Comparison of ENCODE assay signal across 12 cellular contexts in the genomic region with DNA sequence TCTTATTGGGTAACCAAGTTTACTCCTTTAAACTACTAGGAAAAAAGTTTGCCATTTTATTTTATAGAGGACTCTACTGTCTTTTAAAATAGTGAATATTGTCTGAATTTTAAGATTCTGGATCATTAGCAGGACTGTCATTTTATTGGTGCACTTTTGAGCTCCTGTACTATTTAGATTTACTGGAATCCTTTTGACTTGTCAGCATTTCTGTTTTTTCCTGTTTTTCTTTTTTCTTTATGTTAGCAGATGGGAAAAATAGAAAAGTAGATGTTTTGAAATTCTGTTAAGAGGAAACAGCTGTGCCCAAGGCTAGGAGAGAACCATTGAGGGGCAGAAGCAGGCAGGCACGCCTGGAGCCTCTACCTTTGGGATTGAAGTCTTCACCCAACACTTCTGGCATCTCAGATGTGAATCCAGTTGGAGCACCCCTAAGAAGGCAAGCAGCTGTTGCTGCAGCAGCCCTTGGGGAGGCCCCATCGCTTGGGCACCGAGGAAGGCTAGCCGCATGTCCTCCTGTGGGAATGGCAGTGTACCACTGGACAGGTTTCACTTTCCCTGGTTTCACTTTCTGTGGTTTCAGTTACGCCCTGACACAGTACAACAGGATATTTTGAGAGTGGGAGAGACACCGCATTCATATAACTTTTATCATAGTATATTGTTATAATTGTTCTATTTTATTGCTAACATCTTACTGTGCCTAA. TPM values are rescaled to one million over a fixed set of nuclear protein-coding genes. Genes with fewer than 3 reads are reported as not detected.
DNase-seq lines count a peak whose midpoint lies in the region; ATAC-seq, FAIRE-seq and TF ChIP-seq lines count a peak whose summit lies in the region.
"Had no signal": no experiment of that assay in that cellular context is flagged by ENCODE, and none has a peak within 500 bp of the region (broad histone marks: within the 10 kb centered on the region; RNA-seq: fewer than 3 reads in every experiment).

No MANE protein-coding gene starts in this region.

- H3K27ac Mint-ChIP-seq in stimulated activated naive CD8-positive, alpha-beta T cell treated with anti-CD3 and anti-CD28 coated beads, Interleukin-15, amount 100 ng/mL, for 72 hours = no peak overlapping the region
- no peak overlapping the region for H3K27ac Mint-ChIP-seq in activated CD4-positive, alpha-beta memory T cell treated with anti-CD3 and anti-CD28 coated beads, Interleukin-2, amount 10 ng/mL, durations not matched to agents 7 days and 5 days
- H3K27ac Mint-ChIP-seq: activated CD8-positive, alpha-beta T cell treated with anti-CD3 and anti-CD28 coated beads for 36 hours; nephron had no signal

- TF ChIP-seq CTCF in A549 (IDR thresholded peaks at IDR 0.05) (no peak), esophagus squamous epithelium (IDR thresholded peaks at IDR 0.05) (peak in 1 of 6 experiments; percentile 4)

- TF ChIP-seq RAD21 in A549 (conservative IDR thresholded peaks at IDR 0.05 in 1 of 2, IDR thresholded peaks at IDR 0.05 in 1 of 2) = no peak

- no peak overlapping the region for H3K4me3 Mint-ChIP-seq in stimulated activated naive CD8-positive, alpha-beta T cell treated with anti-CD3 and anti-CD28 coated beads, Interleukin-15, amount 100 ng/mL, for 72 hours
- no peak overlapping the region for H3K4me3 Mint-ChIP-seq in activated CD4-positive, alpha-beta memory T cell treated with anti-CD3 and anti-CD28 coated beads, Interleukin-2, amount 10 ng/mL, durations not matched to agents 7 days and 5 days
- H3K4me3 Mint-ChIP-seq: activated CD8-positive, alpha-beta T cell treated with anti-CD3 and anti-CD28 coated beads for 36 hours; nephron had no signal

- H3K27ac ChIP-seq in A549 (no peak overlapping the region), esophagus squamous epithelium (peak overlapping the region; percentile 42 to 68 (median 50)), muscle layer of duodenum (ENCODE audit: low read length) (peak overlapping the region; percentile 10)
- H3K27ac ChIP-seq: cardiac muscle cell had no signal

- 93% methylated on average over 6 of the region's 6 CpGs for WGBS in A549 (ENCODE audit: missing lambda C conversion rate)
- WGBS in esophagus squamous epithelium, 2 donors = 22 to 41% methylated on average over 5 to 6 of the region's 6 CpGs

- H3K4me1 ChIP-seq in A549 (no peaks in the 10 kb centered on the region), esophagus squamous epithelium (peaks cover 0 to 46% (median 0%) of the 10 kb centered on the region in 3 donors), muscle layer of duodenum (ENCODE audit: control insufficient read depth in 1 of 2, insufficient read depth in 2 of 2, low read length in 2 of 2) (peaks cover 0 to 16% of the 10 kb centered on the region in 2 donors)

- intact Hi-C loops in esophagus squamous epithelium (cut with DNase I) = no loop called here

- no peak overlapping the region for H3K4me2 ChIP-seq in A549

- no peaks in the 10 kb centered on the region for H3K36me3 Mint-ChIP-seq in activated CD4-positive, alpha-beta memory T cell treated with anti-CD3 and anti-CD28 coated beads, Interleukin-2, amount 10 ng/mL, durations not matched to agents 7 days and 5 days (ENCODE audit: low read depth)

- TF ChIP-seq POLR2A in A549 (IDR thresholded peaks at IDR 0.05; ENCODE audit: low read length) = no peak
- TF ChIP-seq POLR2A in esophagus squamous epithelium (IDR thresholded peaks at IDR 0.05) = no peak

- H3K9me3 Mint-ChIP-seq in stimulated activated naive CD8-positive, alpha-beta T cell treated with anti-CD3 and anti-CD28 coated beads, Interleukin-15, amount 100 ng/mL, for 72 hours = no peaks in the 10 kb centered on the region
- no peaks in the 10 kb centered on the region for H3K9me3 Mint-ChIP-seq in activated CD4-positive, alpha-beta memory T cell treated with anti-CD3 and anti-CD28 coated beads, Interleukin-2, amount 10 ng/mL, durations not matched to agents 7 days and 5 days
- H3K9me3 Mint-ChIP-seq: activated CD8-positive, alpha-beta T cell treated with anti-CD3 and anti-CD28 coated beads for 36 hours; nephron had no signal

- DNase-seq in A549 (ENCODE audit: low read depth in 1 of 2, low spot score in 1 of 2) = no peak
- DNase-seq in NAMALWA (ENCODE audit: low spot score) = peak; percentile 39
- DNase-seq in esophagus squamous epithelium (lab: John Stamatoyannopoulos, UW) = no peak
- no peak for DNase-seq in stimulated activated naive CD8-positive, alpha-beta T cell treated with anti-CD3 and anti-CD28 coated beads, Interleukin-15, amount 100 ng/mL, for 72 hours
- no peak for DNase-seq in activated CD4-positive, alpha-beta memory T cell treated with anti-CD3 and anti-CD28 coated beads, Interleukin-2, amount 10 ng/mL, durations not matched to agents 7 days and 5 days
- DNase-seq in mesenteric fat pad (ENCODE audit: low spot score) = no peak
- DNase-seq: activated CD8-positive, alpha-beta T cell treated with anti-CD3 and anti-CD28 coated beads for 36 hours had no signal

- ATAC-seq in A549 (no peak), GM19452 (IDR thresholded peaks at IDR 0.05; ENCODE audit: unreplicated experiment) (no peak)
- no peak for ATAC-seq in stimulated activated naive CD8-positive, alpha-beta T cell treated with anti-CD3 and anti-CD28 coated beads, Interleukin-15, amount 100 ng/mL, for 72 hours
- ATAC-seq: activated CD8-positive, alpha-beta T cell treated with anti-CD3 and anti-CD28 coated beads for 36 hours had no signal

- H3K9me3 ChIP-seq in A549 (no peaks in the 10 kb centered on the region), esophagus squamous epithelium (no peaks in the 10 kb centered on the region), muscle layer of duodenum (ENCODE audit: control insufficient read depth in 1 of 2, low read length in 2 of 2) (no peaks in the 10 kb centered on the region)

- H3K4me3 ChIP-seq in A549 (no peak overlapping the region), esophagus squamous epithelium (peak overlapping the region in 3 of 4 donors; percentile 23 to 56 (median 27)), muscle layer of duodenum (ENCODE audit: low read depth in 1 of 2, low read length in 2 of 2) (peak overlapping the region; percentile 43 to 51)
- H3K4me3 ChIP-seq: cardiac muscle cell had no signal

- POLR2A ChIA-PET in A549 (lab: Yijun Ruan, JAX) = no interaction called here
- POLR2A ChIA-PET in activated CD4-positive, alpha-beta memory T cell treated with anti-CD3 and anti-CD28 coated beads, Interleukin-2, amount 10 ng/mL, durations not matched to agents 7 days and 5 days (lab: Charles Lee) = no interaction called here

- no peaks in the 10 kb centered on the region for H3K27me3 Mint-ChIP-seq in stimulated activated naive CD8-positive, alpha-beta T cell treated with anti-CD3 and anti-CD28 coated beads, Interleukin-15, amount 100 ng/mL, for 72 hours
- no peaks in the 10 kb centered on the region for H3K27me3 Mint-ChIP-seq in activated CD4-positive, alpha-beta memory T cell treated with anti-CD3 and anti-CD28 coated beads, Interleukin-2, amount 10 ng/mL, durations not matched to agents 7 days and 5 days
- H3K27me3 Mint-ChIP-seq: activated CD8-positive, alpha-beta T cell treated with anti-CD3 and anti-CD28 coated beads for 36 hours had no signal

- CTCF ChIA-PET in A549 (lab: Yijun Ruan, JAX) = interaction anchor here (0.6 kb wide), 1 partner anchor 52 kb away, joined by 3 read pairs; no protein-coding TSS in a partner anchor
- CTCF ChIA-PET in activated CD4-positive, alpha-beta memory T cell treated with anti-CD3 and anti-CD28 coated beads, Interleukin-2, amount 10 ng/mL, durations not matched to agents 7 days and 5 days (lab: Charles Lee) = interaction anchor here (0.7 kb wide), 1 partner anchor 52 kb away, joined by 3 read pairs; no protein-coding TSS in a partner anchor

- H3K27me3 ChIP-seq in esophagus squamous epithelium (no peaks in the 10 kb centered on the region), muscle layer of duodenum (ENCODE audit: low read depth, low read length) (no peaks in the 10 kb centered on the region)
- H3K27me3 ChIP-seq: cardiac muscle cell had no signal

- H3K36me3 ChIP-seq in esophagus squamous epithelium (no peaks in the 10 kb centered on the region), muscle layer of duodenum (ENCODE audit: control insufficient read depth in 1 of 2, insufficient read depth in 2 of 2, low read length in 2 of 2) (no peaks in the 10 kb centered on the region)

- FAIRE-seq in A549 (lab: Jason Lieb, UNC) = no peak
- FAIRE-seq: GM19239 had no signal

- H3K4me1 Mint-ChIP-seq in stimulated activated naive CD8-positive, alpha-beta T cell treated with anti-CD3 and anti-CD28 coated beads, Interleukin-15, amount 100 ng/mL, for 72 hours = peaks cover 11% of the 10 kb centered on the region
- H3K4me1 Mint-ChIP-seq in activated CD4-positive, alpha-beta memory T cell treated with anti-CD3 and anti-CD28 coated beads, Interleukin-2, amount 10 ng/mL, durations not matched to agents 7 days and 5 days = no peaks in the 10 kb centered on the region
- H3K4me1 Mint-ChIP-seq: nephron had no signal

- TF ChIP-seq EP300 in A549 (IDR thresholded peaks at IDR 0.05) = no peak

RNA-seq across cellular contexts. Expression of a gene that starts 11.5 kb away (rescaled TPM):
- polyA plus RNA-seq in A549 (2011; rRNA removed) (28.2 and 43.8 TPM in 2 replicates), A549 (2017; fragmentation: RNase III; extraction: RNeasy Plus Mini Kit Qiagen cat#74134 plus additional on column Dnase treatment) (20.8 to 24.8 TPM (median 21.0 TPM) in 3 replicates)
- 15.0 and 15.4 TPM in 2 replicates for polyA plus RNA-seq in A549 (2012; cell fraction: cytosol; rRNA removed)
- 21.9 and 35.6 TPM in 2 replicates for polyA plus RNA-seq in A549 (2012; cell fraction: nucleus; rRNA removed)
- polyA minus RNA-seq in A549 (2011; rRNA and poly(A)+ RNA removed) = 22.8 and 24.8 TPM in 2 replicates
- total RNA-seq in esophagus squamous epithelium (10 to 100 TPM in 3 of 4 donors, 1 to 10 TPM in 1; 8.0 to 37.8 (median 15.0) TPM), mesenteric fat pad (40.7 TPM)
- total RNA-seq in activated CD4-positive, alpha-beta memory T cell treated with anti-CD3 and anti-CD28 coated beads, Interleukin-2, amount 10 ng/mL, durations not matched to agents 7 days and 5 days = 1 to 10 TPM; 1.3 to 1.6 TPM

RNA-seq across cellular contexts. Expression of a gene that starts 46.7 kb away (rescaled TPM):
- polyA plus RNA-seq in A549 (2011; rRNA removed) (0.40 and 0.48 TPM in 2 replicates), A549 (2017; fragmentation: RNase III; extraction: RNeasy Plus Mini Kit Qiagen cat#74134 plus additional on column Dnase treatment) (0.15 to 0.41 TPM (median 0.40 TPM) in 3 replicates)
- 0.13 and 0.16 TPM in 2 replicates for polyA plus RNA-seq in A549 (2012; cell fraction: cytosol; rRNA removed)
- 0.07 and 0.28 TPM in 2 replicates for polyA plus RNA-seq in A549 (2012; cell fraction: nucleus; rRNA removed)
- polyA minus RNA-seq in A549 (2011; rRNA and poly(A)+ RNA removed) = not detected in 2 replicates
- total RNA-seq in esophagus squamous epithelium (10 to 100 TPM in 2 of 4 donors, 1 to 10 TPM in 2; 1.2 to 51.7 (median 16.9) TPM), mesenteric fat pad (147 TPM)
- not detected for total RNA-seq in activated CD4-positive, alpha-beta memory T cell treated with anti-CD3 and anti-CD28 coated beads, Interleukin-2, amount 10 ng/mL, durations not matched to agents 7 days and 5 days
- total RNA-seq: activated CD8-positive, alpha-beta T cell treated with anti-CD3 and anti-CD28 coated beads for 36 hours; cardiac muscle cell had no signal
- polyA plus RNA-seq: cardiac muscle cell had no signal

Comparison
In these comparisons a context has a peak if more than half of its experiments do, and no peak if none do; other contexts are left out.
1. H3K27ac ChIP-seq: peak in esophagus squamous epithelium (4 of 4) and muscle layer of duodenum (single experiment); none in A549 (0 of 2).